In genomic region chr5:127517110-127517479, GRCh38 we compare ENCODE assay signal across 8 cellular contexts. TPM values are rescaled to one million over a fixed set of nuclear protein-coding genes. Genes with fewer than 3 reads are reported as not detected.
A peak's percentile ranks its signal among the peaks of the same experiment; 100 is the strongest.
DNase-seq lines count a peak whose midpoint lies in the region; ATAC-seq and TF ChIP-seq lines count a peak whose summit lies in the region.

No MANE protein-coding gene starts in this region.

- no peaks in the 10 kb centered on the region for H3K36me3 ChIP-seq in prostate gland

- intact Hi-C loops in prostate gland (cut with DNase I) = no loop called here

- H3K9me3 ChIP-seq in prostate gland = no peaks in the 10 kb centered on the region

- WGBS in prostate gland = 8% methylated on average over 9 of the region's 9 CpGs

- no peaks in the 10 kb centered on the region for H3K4me1 ChIP-seq in prostate gland (replicated peaks)

- peak; percentile 65 for DNase-seq in SK-N-DZ (ENCODE audit: low spot score)
- no peak for DNase-seq in fibroblast of pulmonary artery (ENCODE audit: low read depth)
- no peak for DNase-seq in prostate gland (ENCODE audit: low spot score)
- no peak for DNase-seq in activated effector memory CD4-positive, alpha-beta T cell treated with anti-CD3 and anti-CD28 coated beads, Interleukin-2, amount 50 U/mL, for 16 hours
- no peak for DNase-seq in GM19240 (ENCODE audit: insufficient read length, low spot score)

- H3K27ac ChIP-seq in 22Rv1 = peak overlapping the region; percentile 73
- H3K27ac ChIP-seq in prostate gland = no peak overlapping the region

- no peaks in the 10 kb centered on the region for H3K27me3 ChIP-seq in prostate gland (replicated peaks; ENCODE audit: insufficient read depth)

- peak overlapping the region; percentile 92 for H3K4me3 ChIP-seq in fibroblast of pulmonary artery (replicated peaks; ENCODE audit: low read depth, low read length)
- H3K4me3 ChIP-seq in prostate gland = peak overlapping the region; percentile 46 to 92

- TF ChIP-seq CTCF in 22Rv1 (IDR thresholded peaks at IDR 0.05) = no peak
- TF ChIP-seq CTCF in fibroblast of pulmonary artery (IDR thresholded peaks at IDR 0.05; ENCODE audit: low read length, missing control alignments) = no peak
- TF ChIP-seq CTCF in prostate gland (IDR thresholded peaks at IDR 0.05) = no peak

- ATAC-seq in GM18520 (IDR thresholded peaks at IDR 0.05; ENCODE audit: unreplicated experiment) (peak; percentile 10), HG03060 (IDR thresholded peaks at IDR 0.05; ENCODE audit: low read depth, unreplicated experiment) (peak; percentile 16)

- no peak for TF ChIP-seq POLR2A in prostate gland (IDR thresholded peaks at IDR 0.05)

RNA-seq across cellular contexts. Expression of gene PRRC1, which starts 0.3 kb away (rescaled TPM):
- 31.9 and 32.3 TPM in 2 replicates for polyA plus RNA-seq in SK-N-DZ (2014; cell fraction: cytosol; rRNA removed)
- polyA plus RNA-seq in SK-N-DZ (2014; cell fraction: nucleus; rRNA removed) = 22.9 and 28.5 TPM in 2 replicates
- total RNA-seq in prostate gland = 10 to 100 TPM; 37.0 to 44.0 TPM
